ENCODE assay signal across 8 cellular contexts in genomic region chr1:206469411-206469932, GRCh38. TPM values are rescaled to one million over a fixed set of nuclear protein-coding genes. Genes with fewer than 3 reads are reported as not detected.
DNase-seq lines count a peak whose midpoint lies in the region; ATAC-seq, FAIRE-seq and TF ChIP-seq lines count a peak whose summit lies in the region.

No MANE protein-coding gene starts in this region.

- no peak overlapping the region for H3K27ac ChIP-seq in left ventricle myocardium inferior (replicated peaks)
- peak overlapping the region in 1 of 12 donors; percentile 86 for H3K27ac ChIP-seq in heart left ventricle
- no peak overlapping the region for H3K27ac ChIP-seq in iPS-18a (ENCODE audit: low read length)

- H3K9ac ChIP-seq in iPS-18a (ENCODE audit: low read length), result no peak overlapping the region

- no peaks in the 10 kb centered on the region for H3K9me3 ChIP-seq in left ventricle myocardium inferior (replicated peaks)
- no peaks in the 10 kb centered on the region for H3K9me3 ChIP-seq in heart left ventricle
- no peaks in the 10 kb centered on the region for H3K9me3 ChIP-seq in iPS-18a (ENCODE audit: control insufficient read depth, low read depth, low read length)

- H3K4me3 Mint-ChIP-seq in activated CD4-positive, alpha-beta memory T cell treated with anti-CD3 and anti-CD28 coated beads, Interleukin-2, amount 10 ng/mL, durations not matched to agents 7 days and 5 days, result peak overlapping the region; percentile 93
- H3K4me3 Mint-ChIP-seq in type B pancreatic cell, result peak overlapping the region; percentile 87

- H3K4me3 ChIP-seq in left ventricle myocardium inferior (peak overlapping the region; percentile 66), heart left ventricle (peak overlapping the region in 1 of 12 donors; percentile 69), iPS-18a (ENCODE audit: low read length) (peak overlapping the region; percentile 74)

- ATAC-seq in heart left ventricle, result no peak
- ATAC-seq in HG02884 (IDR thresholded peaks at IDR 0.05; ENCODE audit: unreplicated experiment), result no peak

- no peaks in the 10 kb centered on the region for H3K9me3 Mint-ChIP-seq in activated CD4-positive, alpha-beta memory T cell treated with anti-CD3 and anti-CD28 coated beads, Interleukin-2, amount 10 ng/mL, durations not matched to agents 7 days and 5 days
- no peaks in the 10 kb centered on the region for H3K9me3 Mint-ChIP-seq in type B pancreatic cell

- FAIRE-seq in H54 (lab: Jason Lieb, UNC), result no peak

- H3K36me3 Mint-ChIP-seq in activated CD4-positive, alpha-beta memory T cell treated with anti-CD3 and anti-CD28 coated beads, Interleukin-2, amount 10 ng/mL, durations not matched to agents 7 days and 5 days (ENCODE audit: low read depth), result peaks cover 35% of the 10 kb centered on the region
- H3K36me3 Mint-ChIP-seq in type B pancreatic cell, result no peaks in the 10 kb centered on the region

- H3K4me1 Mint-ChIP-seq in activated CD4-positive, alpha-beta memory T cell treated with anti-CD3 and anti-CD28 coated beads, Interleukin-2, amount 10 ng/mL, durations not matched to agents 7 days and 5 days, result peaks cover 88% of the 10 kb centered on the region
- peaks cover 49% of the 10 kb centered on the region for H3K4me1 Mint-ChIP-seq in type B pancreatic cell (ENCODE audit: unreplicated experiment)

- DNase-seq in left ventricle myocardium inferior (no peak), heart left ventricle (no peak), type B pancreatic cell (ENCODE audit: extremely low spot score, unreplicated experiment) (no peak), H54 (ENCODE audit: insufficient read length, low spot score) (no peak)
- peak; percentile 47 for DNase-seq in activated CD4-positive, alpha-beta memory T cell treated with anti-CD3 and anti-CD28 coated beads, Interleukin-2, amount 10 ng/mL, durations not matched to agents 7 days and 5 days
- no peak for DNase-seq in activated CD8-positive, alpha-beta memory T cell treated with anti-CD3 and anti-CD28 coated beads, Interleukin-2, amount 50 U/mL, for 4 hours

- TF ChIP-seq POLR2A in heart left ventricle (IDR thresholded peaks at IDR 0.05), result no peak
- TF ChIP-seq POLR2A in H54 (IDR thresholded peaks at IDR 0.05; ENCODE audit: low read depth, low read length), result no peak

- WGBS in heart left ventricle, 4 donors, result 60 to 78% (median 65%) methylated on average over 2 of the region's 2 CpGs

- POLR2A ChIA-PET in activated CD4-positive, alpha-beta memory T cell treated with anti-CD3 and anti-CD28 coated beads, Interleukin-2, amount 10 ng/mL, durations not matched to agents 7 days and 5 days (lab: Charles Lee), result interaction anchor here (0.7 to 2.6 kb wide), 18 partner anchors 8 to 452 kb away, joined by 3 to 11 read pairs (median 5); partner anchors contain the start of genes DYRK3, EIF2D and FCMR

- peak overlapping the region; percentile 77 for H3K27ac Mint-ChIP-seq in activated CD4-positive, alpha-beta memory T cell treated with anti-CD3 and anti-CD28 coated beads, Interleukin-2, amount 10 ng/mL, durations not matched to agents 7 days and 5 days
- peak overlapping the region; percentile 41 for H3K27ac Mint-ChIP-seq in type B pancreatic cell

- CTCF ChIA-PET in activated CD4-positive, alpha-beta memory T cell treated with anti-CD3 and anti-CD28 coated beads, Interleukin-2, amount 10 ng/mL, durations not matched to agents 7 days and 5 days (lab: Charles Lee), result interaction anchor here (0.8 to 3.7 kb wide), 10 partner anchors 9 to 195 kb away, joined by 4 to 66 read pairs (median 12); partner anchors contain the start of gene EIF2D

- peaks cover 30% of the 10 kb centered on the region for H3K27me3 ChIP-seq in left ventricle myocardium inferior (ENCODE audit: low read depth)
- peaks cover 0 to 6% (median 0%) of the 10 kb centered on the region in 9 donors for H3K27me3 ChIP-seq in heart left ventricle
- H3K27me3 ChIP-seq in iPS-18a (ENCODE audit: control insufficient read depth, insufficient read depth, low read length), result peaks cover 6% of the 10 kb centered on the region

- H3K27me3 Mint-ChIP-seq in activated CD4-positive, alpha-beta memory T cell treated with anti-CD3 and anti-CD28 coated beads, Interleukin-2, amount 10 ng/mL, durations not matched to agents 7 days and 5 days, result no peaks in the 10 kb centered on the region
- peaks cover 21% of the 10 kb centered on the region for H3K27me3 Mint-ChIP-seq in type B pancreatic cell

- H3K36me3 ChIP-seq in left ventricle myocardium inferior (no peaks in the 10 kb centered on the region), heart left ventricle (peaks cover 0 to 6% (median 0%) of the 10 kb centered on the region in 9 donors), iPS-18a (ENCODE audit: control insufficient read depth, low read depth, low read length) (no peaks in the 10 kb centered on the region)

- intact Hi-C loops in left ventricle myocardium inferior (cut with micrococcal nuclease) (no loop called here), heart left ventricle (cut with DNase I) (no loop called here)

- TF ChIP-seq CTCF in left ventricle myocardium inferior (IDR thresholded peaks at IDR 0.05; ENCODE audit: borderline replicate concordance) (no peak), heart left ventricle (IDR thresholded peaks at IDR 0.05) (no peak), type B pancreatic cell (conservative IDR thresholded peaks at IDR 0.05) (no peak)

- peaks cover 40% of the 10 kb centered on the region for H3K4me1 ChIP-seq in left ventricle myocardium inferior
- peaks cover 4 to 86% (median 18%) of the 10 kb centered on the region in 12 donors for H3K4me1 ChIP-seq in heart left ventricle
- H3K4me1 ChIP-seq in iPS-18a (ENCODE audit: control insufficient read depth, low read depth, low read length), result peaks cover 46% of the 10 kb centered on the region

RNA-seq across cellular contexts. Expression of gene IKBKE, which starts 0.8 kb away (rescaled TPM):
- total RNA-seq in left ventricle myocardium inferior (0.80 TPM), heart left ventricle (10 to 100 TPM in 1 of 9 donors, 1 to 10 TPM in 6, under 1 TPM in 2; 0.62 to 10.8 (median 1.1) TPM), type B pancreatic cell (ENCODE audit: low replicate concordance) (10.7 and 13.4 TPM in 2 replicates)
- polyA plus RNA-seq in heart left ventricle, result under 1 TPM; 0.27 to 0.97 TPM
- total RNA-seq in activated CD4-positive, alpha-beta memory T cell treated with anti-CD3 and anti-CD28 coated beads, Interleukin-2, amount 10 ng/mL, durations not matched to agents 7 days and 5 days, result 10 to 100 TPM; 61.8 to 63.6 TPM

RNA-seq across cellular contexts. Expression of gene RASSF5, which starts 37.9 kb away (rescaled TPM):
- 7.8 TPM for total RNA-seq in left ventricle myocardium inferior
- 10 to 100 TPM in 2 of 9 donors, 1 to 10 TPM in 7; 3.2 to 27.4 (median 5.8) TPM for total RNA-seq in heart left ventricle
- 1 to 10 TPM; 1.3 to 1.8 TPM for polyA plus RNA-seq in heart left ventricle
- total RNA-seq in activated CD4-positive, alpha-beta memory T cell treated with anti-CD3 and anti-CD28 coated beads, Interleukin-2, amount 10 ng/mL, durations not matched to agents 7 days and 5 days, result 100 to 1,000 TPM; 213 to 216 TPM
- 3.8 and 5.9 TPM in 2 replicates for total RNA-seq in type B pancreatic cell (ENCODE audit: low replicate concordance)

Comparison
In these comparisons a context has a peak if more than half of its experiments do, and no peak if none do; other contexts are left out.
1. RNA of gene RASSF5, which starts 37.9 kb away (total RNA-seq): 213 to 216 TPM in activated CD4-positive, alpha-beta memory T cell treated with anti-CD3 and anti-CD28 coated beads, Interleukin-2, amount 10 ng/mL, durations not matched to agents 7 days and 5 days; 7.8 TPM in left ventricle myocardium inferior (single experiment), 3.2 to 27.4 TPM in heart left ventricle and 3.8 to 5.9 TPM in type B pancreatic cell; every median in the first group is over 4 times any median in the second.